ENCODE assay signal across 12 cellular contexts in the genomic region with DNA sequence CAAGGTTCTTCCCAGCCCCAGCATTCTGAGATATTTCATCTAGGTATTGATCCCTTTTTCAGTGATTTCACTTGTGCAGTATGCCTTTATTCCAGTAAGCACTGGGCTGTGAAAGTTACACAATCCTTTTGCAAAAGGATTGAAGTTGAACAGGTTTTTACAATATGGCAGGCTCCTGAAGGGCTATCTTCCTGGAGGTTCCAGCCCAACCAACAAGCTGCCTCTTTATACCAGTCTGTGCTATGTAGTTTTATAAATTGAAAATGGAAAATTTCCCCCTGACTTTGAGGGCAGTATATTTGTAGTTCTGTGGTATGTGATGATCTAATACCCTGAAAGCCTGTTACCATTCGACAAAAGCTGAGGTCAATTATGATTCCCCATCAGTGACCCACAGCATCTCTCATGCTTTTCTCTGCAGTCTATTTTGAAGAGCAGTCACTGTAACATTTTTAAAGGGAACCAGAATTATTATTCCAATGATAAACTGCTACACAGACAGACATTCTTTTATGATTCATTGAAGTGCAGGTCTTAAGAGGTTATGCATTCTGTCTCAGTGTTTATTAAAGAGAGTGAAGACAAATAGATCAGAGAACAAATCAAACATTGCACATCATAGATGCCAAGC. TPM values are rescaled to one million over a fixed set of nuclear protein-coding genes. Genes with fewer than 3 reads are reported as not detected.
A peak's percentile ranks its signal among the peaks of the same experiment; 100 is the strongest.
DNase-seq lines count a peak whose midpoint lies in the region; ATAC-seq and TF ChIP-seq lines count a peak whose summit lies in the region.
"Had no signal": no experiment of that assay in that cellular context is flagged by ENCODE, and none has a peak within 500 bp of the region (broad histone marks: within the 10 kb centered on the region; RNA-seq: fewer than 3 reads in every experiment).

No MANE protein-coding gene starts in this region.

- no peak overlapping the region for H3K4me2 ChIP-seq in KMS-11

- H4K20me1 ChIP-seq in KMS-11 (ENCODE audit: insufficient read depth), result no peaks in the 10 kb centered on the region

- H3K9ac ChIP-seq in KMS-11, result no peak overlapping the region

- H2AFZ ChIP-seq in KMS-11 (ENCODE audit: low read depth), result peak overlapping the region; percentile 2; the same call in 1 of the 2 replicates

- H3K4me3 ChIP-seq in KMS-11 (IDR thresholded peaks at IDR 0.05; ENCODE audit: insufficient read depth, low read depth, low read length), result no peak overlapping the region
- no peak overlapping the region for H3K4me3 ChIP-seq in brain microvascular endothelial cell (ENCODE audit: low read depth, low read length)
- H3K4me3 ChIP-seq in right lobe of liver, result no peak overlapping the region

- H3K27me3 ChIP-seq in KMS-11 (ENCODE audit: insufficient read depth, low read depth), result no peaks in the 10 kb centered on the region
- H3K27me3 ChIP-seq in brain microvascular endothelial cell (replicated peaks), result no peaks in the 10 kb centered on the region
- H3K27me3 ChIP-seq in right lobe of liver, result no peaks in the 10 kb centered on the region

- no peaks in the 10 kb centered on the region for H3K36me3 ChIP-seq in KMS-11 (ENCODE audit: insufficient read depth)
- no peaks in the 10 kb centered on the region for H3K36me3 ChIP-seq in brain microvascular endothelial cell (replicated peaks)
- no peaks in the 10 kb centered on the region for H3K36me3 ChIP-seq in right lobe of liver

- H3K4me1 ChIP-seq in KMS-11 (ENCODE audit: low read depth, poor library complexity, severe bottlenecking) (peaks cover 27% of the 10 kb centered on the region), right lobe of liver (peaks cover 0 to 27% (median 8%) of the 10 kb centered on the region in 4 donors)

- peak in 3 of 4 donors; percentile 46 to 59 (median 58) for ATAC-seq in right lobe of liver
- no peak for ATAC-seq in HG02642 (IDR thresholded peaks at IDR 0.05; ENCODE audit: poor library complexity, unreplicated experiment)
- ATAC-seq: natural killer cell treated with Interleukin-12 subunit alpha and Interleukin-12 subunit beta and Interleukin-15 and Interleukin-18, amount 100 ng/mL, for 72 hours had no signal

- H3K27ac ChIP-seq in KMS-11, result no peak overlapping the region
- peak overlapping the region; percentile 91 for H3K27ac ChIP-seq in brain microvascular endothelial cell
- H3K27ac ChIP-seq in right lobe of liver, result no peak overlapping the region

- no peak for TF ChIP-seq POLR2A in right lobe of liver (IDR thresholded peaks at IDR 0.05)

- intact Hi-C loops in right lobe of liver (cut with DNase I), result no loop called here

- TF ChIP-seq CTCF in KMS-11 (conservative IDR thresholded peaks at IDR 0.05; ENCODE audit: low read depth, low read length) (no peak), brain microvascular endothelial cell (IDR thresholded peaks at IDR 0.05; ENCODE audit: low read depth, low read length, missing control alignments) (no peak), right lobe of liver (IDR thresholded peaks at IDR 0.05) (no peak)

- DNase-seq in A172 (ENCODE audit: low spot score), result peak; percentile 68
- DNase-seq in brain microvascular endothelial cell, result peak; percentile 88
- DNase-seq in right lobe of liver, result no peak
- DNase-seq in NCI-H526 (lab: John Stamatoyannopoulos, UW), result no peak
- DNase-seq in NCI-H345 (lab: John Stamatoyannopoulos, UW), result no peak
- no peak for DNase-seq in pons (ENCODE audit: low spot score)
- DNase-seq: NCI-H146, Right ventricle myocardium superior, substantia nigra had no signal

- no peaks in the 10 kb centered on the region for H3K9me3 ChIP-seq in right lobe of liver

- no peaks in the 10 kb centered on the region for H3K79me2 ChIP-seq in KMS-11 (ENCODE audit: insufficient read depth, low read depth)

- 54% methylated on average over 1 of the region's 1 CpG for WGBS in right lobe of liver (ENCODE audit: insufficient coverage, low coverage, low lambda C conversion rate, missing lambda C conversion rate)

- in situ Hi-C loops in brain microvascular endothelial cell (cut with HindIII; ENCODE audit: low pct_ligation_motif_present, low sequenced_read_pairs), result no loop called here

RNA-seq across cellular contexts. Expression of a gene that starts 14.0 kb away (rescaled TPM):
- 2,430 and 2,432 TPM in 2 replicates for total RNA-seq in A172 (2014; rRNA removed; shearing (Covaris generic))
- 100 to 1,000 TPM; 130 to 301 (median 227) TPM for total RNA-seq in right lobe of liver

RNA-seq across cellular contexts. Expression of a gene that starts 35.2 kb away (rescaled TPM):
- 0.62 and 4.4 TPM in 2 replicates for total RNA-seq in A172 (2014; rRNA removed; shearing (Covaris generic))
- total RNA-seq in right lobe of liver, result not detected
- total RNA-seq: Right ventricle myocardium superior had no signal

Comparison
In these comparisons a context has a peak if more than half of its experiments do, and no peak if none do; other contexts are left out.
1. DNase-seq: peak in A172 (single experiment) and brain microvascular endothelial cell (single experiment); none in right lobe of liver (0 of 3), NCI-H526 (0 of 2), NCI-H345 (single experiment) and pons (single experiment).